24 cellular contexts compared by ENCODE assay signal in the genomic region with DNA sequence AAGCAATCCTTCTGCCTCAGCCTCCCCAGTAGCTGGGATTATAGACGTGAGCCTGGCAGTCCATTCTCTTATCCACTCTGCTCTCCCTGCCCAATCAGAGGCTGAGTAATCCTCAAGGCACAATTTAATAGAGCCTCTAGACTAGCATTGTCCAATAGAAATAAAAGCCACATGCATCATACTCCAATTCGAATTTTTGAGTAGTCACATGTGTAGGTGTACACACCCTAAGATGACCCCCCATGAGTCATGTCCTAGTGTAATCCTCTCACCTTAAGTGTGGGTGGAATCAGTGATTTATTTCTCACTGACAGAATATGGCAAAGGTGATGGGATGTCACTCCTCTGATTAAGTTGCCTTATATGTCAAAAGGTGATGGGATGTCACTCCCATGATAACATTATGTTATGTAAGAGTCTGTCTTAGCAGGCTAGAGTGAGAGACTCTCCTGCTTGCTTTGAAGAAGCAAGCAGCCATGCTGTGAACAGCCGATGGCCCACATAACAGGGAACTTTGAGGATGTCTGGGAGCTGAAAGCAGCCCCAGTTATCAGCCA.
DNase-seq lines count a peak whose midpoint lies in the region; ATAC-seq, FAIRE-seq and TF ChIP-seq lines count a peak whose summit lies in the region.
"Had no signal": no experiment of that assay in that cellular context is flagged by ENCODE, and none has a peak within 500 bp of the region (broad histone marks: within the 10 kb centered on the region; RNA-seq: fewer than 3 reads in every experiment).

No MANE protein-coding gene starts in this region.

- in situ Hi-C loops in brain microvascular endothelial cell (cut with HindIII; ENCODE audit: low pct_ligation_motif_present, low sequenced_read_pairs), result no loop called here

- FAIRE-seq in bronchial epithelial cell (lab: Jason Lieb, UNC), result no peak
- FAIRE-seq: GM12892 had no signal

- H3K79me2 ChIP-seq in neural cell (replicated peaks; ENCODE audit: insufficient read depth, low read length), result no peaks in the 10 kb centered on the region

- H3K4me2 ChIP-seq in neural cell (ENCODE audit: low read length), result no peak overlapping the region

- H3K4me3 ChIP-seq in bronchial epithelial cell (ENCODE audit: low read depth, low read length) (no peak overlapping the region), neural cell (ENCODE audit: low read length) (no peak overlapping the region), brain microvascular endothelial cell (ENCODE audit: low read depth, low read length) (no peak overlapping the region)
- H3K4me3 ChIP-seq: Peyer's patch had no signal

- DNase-seq in cardiac septum (ENCODE audit: low spot score) (peak; percentile 26), Right ventricle myocardium inferior (ENCODE audit: missing footprints) (no peak), bronchial epithelial cell (ENCODE audit: low read depth) (peak; percentile 68), brain microvascular endothelial cell (no peak)
- no peak for DNase-seq in activated T-cell treated with anti-CD3 and anti-CD28 coated beads, Interleukin-2, amount 50 U/mL, for 48 hours
- DNase-seq: AML-193; C1 segment of cervical spinal cord; Calu3; CD8-positive, alpha-beta memory T cell; DMS153; IMR-90; Karpas-422; NCI-H1694; NCI-H2081; NCI-H2171; NCI-H345; NCI-H524; NCI-H774; NK-92 treated with Interleukin-12 subunit alpha and Interleukin-12 subunit beta, amount 100 ng/mL, for 24 hours; Peyer's patch; Right ventricle myocardium superior had no signal

- no peak for TF ChIP-seq CTCF in bronchial epithelial cell (IDR thresholded peaks at IDR 0.05; ENCODE audit: insufficient read depth, low read length, severe bottlenecking)
- no peak for TF ChIP-seq CTCF in neural cell (IDR thresholded peaks at IDR 0.05; ENCODE audit: poor library complexity, severe bottlenecking)
- TF ChIP-seq CTCF in brain microvascular endothelial cell (IDR thresholded peaks at IDR 0.05; ENCODE audit: low read depth, low read length, missing control alignments), result no peak

- no peaks in the 10 kb centered on the region for H3K36me3 ChIP-seq in bronchial epithelial cell (ENCODE audit: control insufficient read depth, insufficient read depth, low read length)
- H3K36me3 ChIP-seq in neural cell (ENCODE audit: insufficient read depth, low read length), result no peaks in the 10 kb centered on the region
- H3K36me3 ChIP-seq in brain microvascular endothelial cell (replicated peaks), result no peaks in the 10 kb centered on the region
- H3K36me3 ChIP-seq: Peyer's patch had no signal

- intact Hi-C loops in cardiac septum (cut with DNase I), result no loop called here
- intact Hi-C loops in Right ventricle myocardium inferior (cut with DNase I), result no loop called here

- no peaks in the 10 kb centered on the region for H3K27me3 ChIP-seq in bronchial epithelial cell (ENCODE audit: control insufficient read depth, insufficient read depth, low read length)
- no peaks in the 10 kb centered on the region for H3K27me3 ChIP-seq in neural cell (ENCODE audit: insufficient read depth, low read depth, low read length)
- H3K27me3 ChIP-seq in brain microvascular endothelial cell (replicated peaks), result no peaks in the 10 kb centered on the region
- H3K27me3 ChIP-seq: Peyer's patch had no signal

- H3F3A ChIP-seq in neural cell (ENCODE audit: insufficient read depth, low read length, poor library complexity, severe bottlenecking), result no peaks in the 10 kb centered on the region

- H3K27ac ChIP-seq in neural cell (ENCODE audit: low read length), result peak overlapping the region; percentile 52
- H3K27ac ChIP-seq in brain microvascular endothelial cell, result no peak overlapping the region
- H3K27ac ChIP-seq: Peyer's patch had no signal

- peaks cover 7% of the 10 kb centered on the region for H3K9me3 ChIP-seq in neural cell (ENCODE audit: low read length)

- no peaks in the 10 kb centered on the region for H4K20me1 ChIP-seq in neural cell (ENCODE audit: insufficient read depth)

- no peak for TF ChIP-seq RAD21 in neural cell (conservative IDR thresholded peaks at IDR 0.05)

- no peak overlapping the region for H2AFZ ChIP-seq in neural cell (ENCODE audit: low read depth, low read length)

- H3K9me2 ChIP-seq in neural cell (ENCODE audit: insufficient read depth, low read length), result no peaks in the 10 kb centered on the region

- H3K9ac ChIP-seq in neural cell (ENCODE audit: low read length), result no peak overlapping the region

- peak; percentile 90 for TF ChIP-seq EP300 in neural cell (conservative IDR thresholded peaks at IDR 0.05; ENCODE audit: poor library complexity, severe bottlenecking)

- no peak for ATAC-seq in Right ventricle myocardium inferior
- ATAC-seq in GM19023 (IDR thresholded peaks at IDR 0.05; ENCODE audit: unreplicated experiment), result no peak

TF ChIP-seq in neural cell, 6 proteins besides CTCF, POLR2A, EP300 and RAD21:
- TF ChIP-seq POLR2AphosphoS5 (IDR thresholded peaks at IDR 0.05) (peak; percentile 81), SMC3 (conservative IDR thresholded peaks at IDR 0.05; ENCODE audit: poor library complexity) (no peak)

Comparison
In these comparisons a context has a peak if more than half of its experiments do, and no peak if none do; other contexts are left out.
1. DNase-seq: peak in cardiac septum (single experiment) and bronchial epithelial cell (single experiment); none in Right ventricle myocardium inferior (single experiment), brain microvascular endothelial cell (single experiment) and activated T-cell treated with anti-CD3 and anti-CD28 coated beads, Interleukin-2, amount 50 U/mL, for 48 hours (0 of 2).